Comparison of ENCODE assay signal across 9 cellular contexts in genomic region chr5:139526309-139527109, GRCh38. TPM values are rescaled to one million over a fixed set of nuclear protein-coding genes. Genes with fewer than 3 reads are reported as not detected.
"Had no signal": no experiment of that assay in that cellular context is flagged by ENCODE, and none has a peak within 500 bp of the region (broad histone marks: within the 10 kb centered on the region; RNA-seq: fewer than 3 reads in every experiment).

No MANE protein-coding gene starts in this region.

RNA-seq across cellular contexts. Expression of gene SMIM33, which starts 55.7 kb away (rescaled TPM):
- total RNA-seq: cerebellum, dermis blood vessel endothelial cell, hepatocyte, mesothelial cell of epicardium, myocyte, posterior vena cava, sciatic nerve, temporal lobe, upper lobe of right lung had no signal
- polyA plus RNA-seq: hepatocyte had no signal
